ENCODE assay signal across 9 cellular contexts in genomic region chr9:33143241-33143642, GRCh38. TPM values are rescaled to one million over a fixed set of nuclear protein-coding genes. Genes with fewer than 3 reads are reported as not detected.
DNase-seq lines count a peak whose midpoint lies in the region; ATAC-seq and TF ChIP-seq lines count a peak whose summit lies in the region.
"Had no signal": no experiment of that assay in that cellular context is flagged by ENCODE, and none has a peak within 500 bp of the region (broad histone marks: within the 10 kb centered on the region; RNA-seq: fewer than 3 reads in every experiment).

No MANE protein-coding gene starts in this region.

- peak in 1 of 5 donors; percentile 32 for DNase-seq in CD8-positive, alpha-beta memory T cell
- DNase-seq in cardiac fibroblast (ENCODE audit: low read depth in 2 of 2), result peak; percentile 61
- peak; percentile 68 for DNase-seq in osteoblast (ENCODE audit: insufficient read length, low spot score, missing footprints)
- DNase-seq in Calu3, result no peak
- no peak for DNase-seq in RKO (ENCODE audit: low spot score)
- no peak for DNase-seq in HuH-7 (ENCODE audit: low spot score)
- DNase-seq: MM.1S had no signal

- H3K27ac Mint-ChIP-seq in CD8-positive, alpha-beta memory T cell, result peak overlapping the region; percentile 77 to 99 (median 94)
- no peak overlapping the region for H3K27ac Mint-ChIP-seq in Calu3 (ENCODE audit: unreplicated experiment)

- peaks cover 88% of the 10 kb centered on the region for H3K4me1 ChIP-seq in CD8-positive, alpha-beta memory T cell (ENCODE audit: insufficient read depth, low read length)
- H3K4me1 ChIP-seq in osteoblast (ENCODE audit: insufficient read depth, low read length), result peaks cover 59% of the 10 kb centered on the region

- H2AFZ ChIP-seq in osteoblast (ENCODE audit: low read length), result no peak overlapping the region

- H4K20me1 ChIP-seq in osteoblast (ENCODE audit: insufficient read depth, low read length), result peaks cover 87% of the 10 kb centered on the region

- no peak for TF ChIP-seq CTCF in cardiac fibroblast (IDR thresholded peaks at IDR 0.05; ENCODE audit: low read depth, low read length)
- no peak for TF ChIP-seq CTCF in osteoblast (IDR thresholded peaks at IDR 0.05; ENCODE audit: extremely low read depth, low read depth, low read length)
- TF ChIP-seq CTCF in Calu3 (IDR thresholded peaks at IDR 0.05; ENCODE audit: unreplicated experiment), result no peak

- intact Hi-C loops in Calu3 (cut with micrococcal nuclease; ENCODE audit: unreplicated experiment), result no loop called here

- peak overlapping the region; percentile 40 for H3K4me3 ChIP-seq in CD8-positive, alpha-beta memory T cell (ENCODE audit: low read length)
- no peak overlapping the region for H3K4me3 ChIP-seq in cardiac fibroblast (replicated peaks in 1 of 2; ENCODE audit: low read depth in 2 of 2, low read length in 2 of 2)
- H3K4me3 ChIP-seq in osteoblast (ENCODE audit: insufficient read depth, low read length), result no peak overlapping the region

- ATAC-seq in HG03460 (IDR thresholded peaks at IDR 0.05; ENCODE audit: unreplicated experiment), result peak; percentile 15
- ATAC-seq in GM18519 (IDR thresholded peaks at IDR 0.05; ENCODE audit: low FRiP score, unreplicated experiment), result no peak

- H3K4me2 ChIP-seq in osteoblast (ENCODE audit: insufficient read depth, low read length), result no peak overlapping the region

- no peaks in the 10 kb centered on the region for H3K36me3 ChIP-seq in CD8-positive, alpha-beta memory T cell (ENCODE audit: insufficient read depth, low read length)
- H3K36me3 ChIP-seq in osteoblast (ENCODE audit: insufficient read depth, low read length), result peaks cover 12% of the 10 kb centered on the region

- H3K4me3 Mint-ChIP-seq in CD8-positive, alpha-beta memory T cell, result peak overlapping the region; percentile 51 to 89 (median 76)
- H3K4me3 Mint-ChIP-seq in Calu3 (ENCODE audit: low read depth, unreplicated experiment), result no peak overlapping the region

- peaks cover 3 to 14% (median 4%) of the 10 kb centered on the region in 3 donors for H3K36me3 Mint-ChIP-seq in CD8-positive, alpha-beta memory T cell
- no peaks in the 10 kb centered on the region for H3K36me3 Mint-ChIP-seq in Calu3 (ENCODE audit: insufficient read depth, unreplicated experiment)

- H3K27me3 ChIP-seq in CD8-positive, alpha-beta memory T cell (ENCODE audit: insufficient read depth, low read length, poor library complexity, severe bottlenecking), result no peaks in the 10 kb centered on the region
- H3K27me3 ChIP-seq in osteoblast (ENCODE audit: insufficient read depth, low read length), result no peaks in the 10 kb centered on the region

- POLR2A ChIA-PET in CD8-positive, alpha-beta memory T cell (lab: Charles Lee), result interaction anchor here (0.5 to 1.5 kb wide), 2 partner anchors 17 to 47 kb away, joined by 4 to 5 read pairs; no protein-coding TSS in a partner anchor

- H3K79me2 ChIP-seq in osteoblast (ENCODE audit: insufficient read depth, low read length), result peaks cover 98% of the 10 kb centered on the region

- BruUV-seq in Calu3 (replicated peaks; lab: Mats Ljungman, UMichigan), result no TSS peak

- no peaks in the 10 kb centered on the region for H3K9me3 ChIP-seq in CD8-positive, alpha-beta memory T cell (ENCODE audit: low read length)
- no peaks in the 10 kb centered on the region for H3K9me3 ChIP-seq in osteoblast (ENCODE audit: low read depth, low read length)

- peaks cover 89 to 98% (median 96%) of the 10 kb centered on the region in 3 donors for H3K4me1 Mint-ChIP-seq in CD8-positive, alpha-beta memory T cell
- H3K4me1 Mint-ChIP-seq in Calu3 (ENCODE audit: low read depth, unreplicated experiment), result peaks cover 27% of the 10 kb centered on the region

- no peak overlapping the region for H3K27ac ChIP-seq in CD8-positive, alpha-beta memory T cell (ENCODE audit: low read depth, low read length)
- peak overlapping the region; percentile 59 for H3K27ac ChIP-seq in osteoblast (ENCODE audit: low read depth, low read length)

- H3K9me3 Mint-ChIP-seq in CD8-positive, alpha-beta memory T cell, result no peaks in the 10 kb centered on the region
- no peaks in the 10 kb centered on the region for H3K9me3 Mint-ChIP-seq in Calu3 (ENCODE audit: low read depth, unreplicated experiment)

- peaks cover 0 to 1% of the 10 kb centered on the region in 2 donors for H3K27me3 Mint-ChIP-seq in CD8-positive, alpha-beta memory T cell
- no peaks in the 10 kb centered on the region for H3K27me3 Mint-ChIP-seq in Calu3 (ENCODE audit: unreplicated experiment)

- CTCF ChIA-PET in CD8-positive, alpha-beta memory T cell (lab: Charles Lee), result interaction anchor here (1.1 to 1.9 kb wide), 4 partner anchors 7 to 31 kb away, joined by 3 to 5 read pairs (median 4); no protein-coding TSS in a partner anchor
- CTCF ChIA-PET in Calu3 (lab: Charles Lee), result interaction anchor here (1.6 kb wide), 1 partner anchor 13 kb away, joined by 4 read pairs; no protein-coding TSS in a partner anchor

RNA-seq across cellular contexts. Expression of gene B4GALT1, which starts 23.9 kb away (rescaled TPM):
- 10 to 100 TPM; 38.0 to 38.3 TPM for total RNA-seq in CD8-positive, alpha-beta memory T cell
- 41.6 TPM for polyA plus RNA-seq in CD8-positive, alpha-beta memory T cell
- 63.7 and 76.3 TPM in 2 replicates for total RNA-seq in osteoblast
- total RNA-seq in Calu3 (2022), result 69.5 and 71.1 TPM in 2 replicates

Comparison
In these comparisons a context has a peak if more than half of its experiments do, and no peak if none do; other contexts are left out.
1. DNase-seq: peak in cardiac fibroblast (2 of 2) and osteoblast (single experiment); none in Calu3 (single experiment), RKO (single experiment) and HuH-7 (single experiment).